In the genomic region with DNA sequence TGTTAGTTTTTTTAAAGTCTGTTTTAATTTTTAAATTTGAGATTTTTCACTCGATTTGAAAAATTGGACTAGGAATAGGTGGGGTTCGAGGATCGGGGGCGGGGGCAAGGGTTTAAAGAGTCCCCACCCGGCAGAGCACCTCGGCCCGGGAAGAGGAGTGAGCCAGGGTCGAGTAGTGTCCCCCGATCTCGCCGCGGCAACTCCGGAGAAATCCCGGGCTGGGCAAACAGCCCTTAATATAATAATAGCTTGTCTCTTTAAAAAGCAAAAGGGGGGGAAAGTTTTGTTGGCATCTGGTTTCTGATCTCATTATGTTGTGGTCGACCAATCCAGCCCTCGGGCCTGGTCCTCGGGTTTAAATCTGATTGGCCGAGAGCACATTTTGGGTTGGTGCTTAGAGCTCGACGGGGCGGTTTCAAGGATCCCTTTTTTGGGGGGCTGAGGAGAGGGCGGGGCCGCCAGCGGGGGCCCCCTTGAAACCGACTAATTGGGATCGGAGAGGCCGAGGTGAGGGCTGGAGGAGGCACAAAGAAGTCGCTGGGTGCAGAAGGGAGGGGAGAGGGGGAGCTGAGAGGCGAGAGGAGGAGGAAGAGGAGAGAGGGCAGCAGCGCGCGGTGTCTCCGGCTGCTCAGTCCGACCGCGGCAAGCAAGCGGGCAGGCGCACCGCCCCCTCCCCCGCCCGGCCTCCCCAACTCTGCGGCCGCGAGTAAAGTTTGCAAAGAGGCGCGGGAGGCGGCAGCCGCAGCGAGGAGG, we compare ENCODE assay signal across 8 cellular contexts. TPM values are rescaled to one million over a fixed set of nuclear protein-coding genes. Genes with fewer than 3 reads are reported as not detected.
DNase-seq lines count a peak whose midpoint lies in the region; ATAC-seq and TF ChIP-seq lines count a peak whose summit lies in the region.

FZD2 (plus strand) TSS at position 631 of the 753 bp plus-strand sequence. CDS start 205 bp downstream, outside the sequence.

- DNase-seq in Calu3 (peak; percentile 94), HFFc6 (peak; percentile 99), NCI-H2171 treated with DMSO at 0.1 percent for 48 hours (lab: John Stamatoyannopoulos, UW) (peak; percentile 91), dermis microvascular lymphatic vessel endothelial cell (ENCODE audit: low read depth in 2 of 2) (peak; percentile 57 to 90), left lobe of liver (ENCODE audit: low spot score) (no peak)
- peak; percentile 14 for DNase-seq in stimulated activated CD4-positive, alpha-beta T cell treated with anti-CD3 and anti-CD28 coated beads, Interleukin-4, amount 100 ng/mL, for 1 hour

- H3K27ac Mint-ChIP-seq in Calu3 (ENCODE audit: unreplicated experiment) = peak within 1 kb of the TSS; percentile 88
- H3K27ac Mint-ChIP-seq in HFFc6 = peak within 1 kb of the TSS; percentile 97

- H3K27me3 Mint-ChIP-seq in Calu3 (ENCODE audit: unreplicated experiment) = no peaks in the 10 kb centered on the region
- H3K27me3 Mint-ChIP-seq in HFFc6 (ENCODE audit: insufficient read depth) = peaks cover 5% of the 10 kb centered on the region

- TF ChIP-seq CTCF in Calu3 (IDR thresholded peaks at IDR 0.05; ENCODE audit: unreplicated experiment) (no peak), HFFc6 (IDR thresholded peaks at IDR 0.05) (no peak), WI38 (IDR thresholded peaks at IDR 0.05; ENCODE audit: low read depth, low read length) (no peak)

- H3K4me1 Mint-ChIP-seq in Calu3 (ENCODE audit: low read depth, unreplicated experiment) (peaks cover 49% of the 10 kb centered on the region), HFFc6 (ENCODE audit: low read depth) (peaks cover 58% of the 10 kb centered on the region)

- H3K4me3 Mint-ChIP-seq in Calu3 (ENCODE audit: low read depth, unreplicated experiment) = peak within 1 kb of the TSS; percentile 93
- peak within 1 kb of the TSS; percentile 100 for H3K4me3 Mint-ChIP-seq in HFFc6

- ATAC-seq in left lobe of liver = peak; percentile 66
- ATAC-seq in GM18517 (IDR thresholded peaks at IDR 0.05; ENCODE audit: unreplicated experiment) = no peak

- peak within 1 kb of the TSS; percentile 77 for H3K4me3 ChIP-seq in WI38 (ENCODE audit: low read depth, low read length)

- peaks cover 45% of the 10 kb centered on the region for H3K36me3 Mint-ChIP-seq in Calu3 (ENCODE audit: insufficient read depth, unreplicated experiment)
- peaks cover 44% of the 10 kb centered on the region for H3K36me3 Mint-ChIP-seq in HFFc6 (ENCODE audit: low read depth)

- CTCF ChIA-PET in Calu3 (lab: Charles Lee) = interaction anchor here (0.6 to 1.3 kb wide), 9 partner anchors 13 to 910 kb away, joined by 3 to 9 read pairs (median 5); no protein-coding TSS in a partner anchor

- intact Hi-C loops in Calu3 (cut with micrococcal nuclease; ENCODE audit: unreplicated experiment) = no loop called here

- H3K9me3 Mint-ChIP-seq in Calu3 (ENCODE audit: low read depth, unreplicated experiment) (no peaks in the 10 kb centered on the region), HFFc6 (peaks cover 20% of the 10 kb centered on the region)

- BruUV-seq in Calu3 (replicated peaks; lab: Mats Ljungman, UMichigan) = no TSS peak

RNA-seq across cellular contexts. Expression of gene FZD2, which starts in this region (rescaled TPM):
- total RNA-seq in Calu3 (2022) = 28.5 and 35.8 TPM in 2 replicates
- 100 to 1,000 TPM in 1 of 6 experiments, 10 to 100 TPM in 5; 76.4 to 103 (median 92.8) TPM for total RNA-seq in HFFc6 (2021; fragmentation: NEBNext Ultra II Directional; extraction: Animal tissue kit (Norgen Biotek cat#: 25700))
- 0.39 and 0.51 TPM in 2 replicates for total RNA-seq in dermis microvascular lymphatic vessel endothelial cell
- total RNA-seq in left lobe of liver = 0.18 TPM

Comparison
In these comparisons a context has a peak if more than half of its experiments do, and no peak if none do; other contexts are left out.
1. RNA of gene FZD2 (total RNA-seq): 76.4 to 103 TPM in HFFc6 and 28.5 to 35.8 TPM in Calu3; 0.39 to 0.51 TPM in dermis microvascular lymphatic vessel endothelial cell and 0.18 TPM in left lobe of liver (single experiment); every median in the first group is over 10 times any median in the second.
2. Peak in DNase-seq in dermis microvascular lymphatic vessel endothelial cell; RNA of the gene not detected or under 1 TPM.
3. Peak in ATAC-seq in left lobe of liver; RNA of the gene not detected or under 1 TPM.